Comparison of ENCODE assay signal across 8 cellular contexts in the genomic region with DNA sequence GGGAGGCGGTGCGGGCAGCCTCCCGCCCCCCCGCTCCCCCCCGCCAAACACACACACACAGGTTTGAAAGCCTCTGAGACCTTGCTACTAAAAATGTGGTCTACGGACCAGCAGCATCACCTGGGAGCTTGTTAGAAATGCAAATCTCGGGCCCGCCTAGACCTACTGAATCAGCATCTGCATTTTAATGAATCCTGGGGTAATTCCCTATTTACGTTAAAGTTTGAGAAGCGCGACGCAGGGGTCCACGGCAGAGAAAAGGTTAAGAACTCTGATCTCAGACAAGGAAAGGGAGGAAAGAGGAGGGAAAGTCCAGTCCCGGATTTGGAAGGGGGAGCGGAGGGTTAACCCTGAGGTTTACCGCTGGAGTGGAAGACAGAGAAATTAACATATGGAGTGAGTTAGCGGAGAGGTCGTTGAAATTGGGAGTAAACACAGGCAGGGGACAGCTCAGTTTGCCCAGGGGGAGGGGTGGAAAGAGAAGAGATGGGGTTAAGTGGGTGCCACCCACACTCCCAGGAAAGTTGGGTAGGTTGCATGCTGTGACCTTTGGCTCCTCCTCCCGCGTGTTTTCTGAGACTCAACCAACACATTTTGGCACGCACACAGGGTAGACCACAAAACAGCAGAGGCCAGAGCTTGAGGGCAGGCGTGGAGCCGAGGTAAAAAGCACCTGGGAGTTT.
A peak's percentile ranks its signal among the peaks of the same experiment; 100 is the strongest.
DNase-seq lines count a peak whose midpoint lies in the region; ATAC-seq and TF ChIP-seq lines count a peak whose summit lies in the region.

No MANE protein-coding gene starts in this region.

- POLR2A ChIA-PET in naive thymus-derived CD8-positive, alpha-beta T cell (lab: Charles Lee) = interaction anchor here (0.6 to 0.7 kb wide), 2 partner anchors 9 to 478 kb away, joined by 4 to 7 read pairs; no protein-coding TSS in a partner anchor

- H3K4me3 Mint-ChIP-seq in activated naive CD8-positive, alpha-beta T cell treated with anti-CD3 and anti-CD28 coated beads for 36 hours = peak overlapping the region; percentile 81
- H3K4me3 Mint-ChIP-seq in naive thymus-derived CD8-positive, alpha-beta T cell = peak overlapping the region; percentile 72 to 93 (median 82)

- H3K27me3 Mint-ChIP-seq in activated naive CD8-positive, alpha-beta T cell treated with anti-CD3 and anti-CD28 coated beads for 36 hours = no peaks in the 10 kb centered on the region
- H3K27me3 Mint-ChIP-seq in naive thymus-derived CD8-positive, alpha-beta T cell = peaks cover 0 to 2% (median 0%) of the 10 kb centered on the region in 5 donors

- peaks cover 31% of the 10 kb centered on the region for H3K4me1 Mint-ChIP-seq in activated naive CD8-positive, alpha-beta T cell treated with anti-CD3 and anti-CD28 coated beads for 36 hours
- H3K4me1 Mint-ChIP-seq in naive thymus-derived CD8-positive, alpha-beta T cell = peaks cover 7 to 21% (median 11%) of the 10 kb centered on the region in 4 donors

- WGBS in heart right ventricle, 2 donors = 22 to 24% methylated on average over 19 to 23 of the region's 23 CpGs

- H3K9me3 ChIP-seq in heart right ventricle = no peaks in the 10 kb centered on the region
- no peaks in the 10 kb centered on the region for H3K9me3 ChIP-seq in upper lobe of right lung

- no peak for DNase-seq in heart right ventricle
- DNase-seq in left ventricle myocardium superior = no peak
- DNase-seq in NCI-H524 treated with DMSO at 0.1 percent for 48 hours (lab: John Stamatoyannopoulos, UW) = peak; percentile 62
- peak; percentile 76 for DNase-seq in activated naive CD8-positive, alpha-beta T cell treated with anti-CD3 and anti-CD28 coated beads for 36 hours
- DNase-seq in naive thymus-derived CD8-positive, alpha-beta T cell = peak in 2 of 10 donors; percentile 3 to 19
- peak; percentile 72 for DNase-seq in upper lobe of right lung
- DNase-seq in hippocampal formation (lab: John Stamatoyannopoulos, UW) = no peak
- DNase-seq in NCI-H1048 (lab: John Stamatoyannopoulos, UW) = no peak

- peaks cover 17% of the 10 kb centered on the region for H3K36me3 Mint-ChIP-seq in activated naive CD8-positive, alpha-beta T cell treated with anti-CD3 and anti-CD28 coated beads for 36 hours
- peaks cover 0 to 5% (median 0%) of the 10 kb centered on the region in 3 donors for H3K36me3 Mint-ChIP-seq in naive thymus-derived CD8-positive, alpha-beta T cell

- H3K27me3 ChIP-seq in heart right ventricle = peaks cover 0 to 49% (median 0%) of the 10 kb centered on the region in 7 donors
- no peaks in the 10 kb centered on the region for H3K27me3 ChIP-seq in upper lobe of right lung

- H3K27ac Mint-ChIP-seq in activated naive CD8-positive, alpha-beta T cell treated with anti-CD3 and anti-CD28 coated beads for 36 hours = peak overlapping the region; percentile 98
- H3K27ac Mint-ChIP-seq in naive thymus-derived CD8-positive, alpha-beta T cell = peak overlapping the region in 4 of 10 donors; percentile 44 to 94 (median 72)

- ATAC-seq in heart right ventricle (no peak), left ventricle myocardium superior (no peak), upper lobe of right lung (peak; percentile 80)
- peak; percentile 44 to 72 for ATAC-seq in naive thymus-derived CD8-positive, alpha-beta T cell

- no peak for TF ChIP-seq CTCF in heart right ventricle (IDR thresholded peaks at IDR 0.05)
- no peak for TF ChIP-seq CTCF in upper lobe of right lung (IDR thresholded peaks at IDR 0.05)

- H3K9me3 Mint-ChIP-seq in activated naive CD8-positive, alpha-beta T cell treated with anti-CD3 and anti-CD28 coated beads for 36 hours = peaks cover 9% of the 10 kb centered on the region
- H3K9me3 Mint-ChIP-seq in naive thymus-derived CD8-positive, alpha-beta T cell = peaks cover 0 to 2% (median 0%) of the 10 kb centered on the region in 9 donors

- peaks cover 0 to 12% (median 0%) of the 10 kb centered on the region in 9 donors for H3K4me1 ChIP-seq in heart right ventricle
- no peaks in the 10 kb centered on the region for H3K4me1 ChIP-seq in upper lobe of right lung

- no peaks in the 10 kb centered on the region for H3K36me3 ChIP-seq in heart right ventricle
- H3K36me3 ChIP-seq in upper lobe of right lung = no peaks in the 10 kb centered on the region

- H3K27ac ChIP-seq in heart right ventricle (no peak overlapping the region), upper lobe of right lung (no peak overlapping the region)

- intact Hi-C loops in heart right ventricle (cut with DNase I) = no loop called here
- intact Hi-C loops in left ventricle myocardium superior (cut with micrococcal nuclease) = no loop called here
- intact Hi-C loops in upper lobe of right lung (cut with DNase I) = no loop called here

- peak overlapping the region in 6 of 10 donors; percentile 12 to 41 (median 39) for H3K4me3 ChIP-seq in heart right ventricle
- peak overlapping the region; percentile 43 for H3K4me3 ChIP-seq in upper lobe of right lung

Comparison
In these comparisons a context has a peak if more than half of its experiments do, and no peak if none do; other contexts are left out.
1. ATAC-seq: peak in naive thymus-derived CD8-positive, alpha-beta T cell (2 of 2) and upper lobe of right lung (single experiment); none in heart right ventricle (0 of 8) and left ventricle myocardium superior (single experiment).
2. DNase-seq: peak in NCI-H524 treated with DMSO at 0.1 percent for 48 hours (single experiment), activated naive CD8-positive, alpha-beta T cell treated with anti-CD3 and anti-CD28 coated beads for 36 hours (single experiment) and upper lobe of right lung (single experiment); none in heart right ventricle (0 of 2), left ventricle myocardium superior (single experiment), hippocampal formation (0 of 2) and NCI-H1048 (single experiment).